In genomic region chr1:175673236-175674150, GRCh38 we compare ENCODE assay signal across 8 cellular contexts.
A peak's percentile ranks its signal among the peaks of the same experiment; 100 is the strongest.
DNase-seq lines count a peak whose midpoint lies in the region; ATAC-seq and TF ChIP-seq lines count a peak whose summit lies in the region.

No MANE protein-coding gene starts in this region.

- H3K36me3 ChIP-seq in A673 (ENCODE audit: insufficient read depth, low read length, poor library complexity, severe bottlenecking) (no peaks in the 10 kb centered on the region), SK-N-MC (ENCODE audit: insufficient read depth, low read length) (no peaks in the 10 kb centered on the region)

- DNase-seq in A673 (ENCODE audit: low spot score) (peak; percentile 67), SK-N-MC (ENCODE audit: low read depth, low spot score) (peak; percentile 56), NCI-H446 treated with DMSO at 0.1 percent for 48 hours (lab: John Stamatoyannopoulos, UW) (no peak), NCI-H1436 (lab: John Stamatoyannopoulos, UW) (no peak), NCI-H524 treated with DMSO at 0.1 percent for 48 hours (lab: John Stamatoyannopoulos, UW) (no peak), right cardiac atrium (no peak)

- H3K27ac ChIP-seq in A673 (ENCODE audit: low read depth, low read length, poor library complexity, severe bottlenecking) (no peak overlapping the region), SK-N-MC (no peak overlapping the region), right cardiac atrium (ENCODE audit: low read length) (no peak overlapping the region)

- ATAC-seq in GM19025 (IDR thresholded peaks at IDR 0.05; ENCODE audit: low read depth, unreplicated experiment) (peak; percentile 74), HG03097 (IDR thresholded peaks at IDR 0.05; ENCODE audit: low FRiP score, unreplicated experiment) (peak; percentile 89), right cardiac atrium (no peak)

- POLR2A ChIA-PET in A673 (lab: Charles Lee; ENCODE audit: low non-redundant PET): no interaction called here

- intact Hi-C loops in A673 (cut with micrococcal nuclease; ENCODE audit: unreplicated experiment): no loop called here
- intact Hi-C loops in right cardiac atrium (cut with DNase I): no loop called here

- H3K9me3 ChIP-seq in A673 (ENCODE audit: low read depth, low read length, poor library complexity, severe bottlenecking) (no peaks in the 10 kb centered on the region), SK-N-MC (ENCODE audit: low read depth, low read length) (no peaks in the 10 kb centered on the region), right cardiac atrium (ENCODE audit: control insufficient read depth, low read length) (no peaks in the 10 kb centered on the region)

- H3K4me3 ChIP-seq in A673 (ENCODE audit: low read depth, low read length, poor library complexity, severe bottlenecking) (no peak overlapping the region), SK-N-MC (no peak overlapping the region), right cardiac atrium (ENCODE audit: low read length) (no peak overlapping the region)

- WGBS in right cardiac atrium: 57% methylated on average over 7 of the region's 7 CpGs

- H3K9ac ChIP-seq in SK-N-MC (ENCODE audit: insufficient read length): no peak overlapping the region

- TF ChIP-seq CTCF in A673 (conservative IDR thresholded peaks at IDR 0.05; ENCODE audit: low read depth, low read length): no peak

- peaks cover 11% of the 10 kb centered on the region for H3K4me1 ChIP-seq in A673 (ENCODE audit: insufficient read depth, low read length, poor library complexity, severe bottlenecking)
- no peaks in the 10 kb centered on the region for H3K4me1 ChIP-seq in right cardiac atrium (ENCODE audit: control insufficient read depth, insufficient read depth, low read length)

- BruUV-seq in A673 (replicated peaks; lab: Mats Ljungman, UMichigan): no TSS peak

- H3K27me3 ChIP-seq in A673 (replicated peaks; ENCODE audit: insufficient read depth, low read depth, low read length, poor library complexity) (no peaks in the 10 kb centered on the region), right cardiac atrium (ENCODE audit: control insufficient read depth, insufficient read depth) (no peaks in the 10 kb centered on the region)

- CTCF ChIA-PET in A673 (lab: Charles Lee): no interaction called here

Comparison
In these comparisons a context has a peak if more than half of its experiments do, and no peak if none do; other contexts are left out.
1. DNase-seq: peak in A673 (single experiment) and SK-N-MC (single experiment); none in NCI-H446 treated with DMSO at 0.1 percent for 48 hours (single experiment), NCI-H1436 (single experiment), NCI-H524 treated with DMSO at 0.1 percent for 48 hours (single experiment) and right cardiac atrium (0 of 3).
2. ATAC-seq: peak in GM19025 (single experiment) and HG03097 (single experiment); none in right cardiac atrium (0 of 2).